ENCODE assay signal across 1 cellular context in genomic region chr5:1338518-1339070, GRCh38.
A peak's percentile ranks its signal among the peaks of the same experiment; 100 is the strongest.
TF ChIP-seq lines count a peak whose summit lies in the region.

No MANE protein-coding gene starts in this region.

TF ChIP-seq in GM12878, 131 proteins besides CTCF, POLR2A, EP300 and RAD21:
- TF ChIP-seq DPF2 (IDR thresholded peaks at IDR 0.05) (no peak), HCFC1 (IDR thresholded peaks at IDR 0.05; ENCODE audit: low read length) (no peak), NR2F1 (conservative IDR thresholded peaks at IDR 0.05) (no peak), FOXM1 (IDR thresholded peaks at IDR 0.05; ENCODE audit: low read depth, low read length) (no peak), RAD51 (IDR thresholded peaks at IDR 0.05) (no peak), SPI1 (IDR thresholded peaks at IDR 0.05; ENCODE audit: borderline replicate concordance, insufficient read depth, low read depth, low read length) (peak; percentile 45; the same call in 1 of the 2 replicates), RCOR1 (conservative IDR thresholded peaks at IDR 0.05; ENCODE audit: low read depth, low read length) (no peak), EGR1 (IDR thresholded peaks at IDR 0.05; ENCODE audit: borderline replicate concordance in 1 of 2, low read depth in 2 of 2, low read length in 2 of 2) (no peak)
